Comparison of ENCODE assay signal across 20 cellular contexts in genomic region chr1:247669225-247669624, GRCh38. TPM values are rescaled to one million over a fixed set of nuclear protein-coding genes. Genes with fewer than 3 reads are reported as not detected.
A peak's percentile ranks its signal among the peaks of the same experiment; 100 is the strongest.
DNase-seq lines count a peak whose midpoint lies in the region; FAIRE-seq and TF ChIP-seq lines count a peak whose summit lies in the region.
"Had no signal": no experiment of that assay in that cellular context is flagged by ENCODE, and none has a peak within 500 bp of the region (broad histone marks: within the 10 kb centered on the region; RNA-seq: fewer than 3 reads in every experiment).

No MANE protein-coding gene starts in this region.

- H3K27ac ChIP-seq in esophagus muscularis mucosa (replicated peaks in 1 of 4) = no peak overlapping the region

- no peak for TF ChIP-seq POLR2A in esophagus muscularis mucosa (IDR thresholded peaks at IDR 0.05; ENCODE audit: low read depth)

- TF ChIP-seq EP300 in esophagus muscularis mucosa (IDR thresholded peaks at IDR 0.05) = no peak

- H3K36me3 ChIP-seq in esophagus muscularis mucosa = no peaks in the 10 kb centered on the region
- H3K36me3 ChIP-seq: BE2C had no signal

- no peaks in the 10 kb centered on the region for H3K4me1 ChIP-seq in esophagus muscularis mucosa
- H3K4me1 ChIP-seq: BE2C had no signal

- DNase-seq in D721Med (ENCODE audit: insufficient read length, low spot score) (no peak), RCC 7860 (ENCODE audit: low spot score) (no peak), frontal cortex (ENCODE audit: low spot score in 2 of 2) (no peak), esophagus muscularis mucosa (ENCODE audit: extremely low spot score) (no peak)
- DNase-seq in NK-92 treated with Interleukin-12 subunit alpha and Interleukin-12 subunit beta, amount 100 ng/mL, for 24 hours (lab: John Stamatoyannopoulos, UW) = no peak
- DNase-seq in activated CD4-positive, alpha-beta T cell treated with anti-CD3 and anti-CD28 coated beads for 4 hours = no peak
- DNase-seq: ACHN; BE2C; C1 segment of cervical spinal cord; CD4-positive, CD25-positive, alpha-beta regulatory T cell; CD8-positive, alpha-beta memory T cell; COR-L47; GDM1; GOT3; H7; HFFc6 had no signal

- TF ChIP-seq CTCF in D721Med (IDR thresholded peaks at IDR 0.05; ENCODE audit: insufficient read depth, missing control alignments) (no peak), esophagus muscularis mucosa (IDR thresholded peaks at IDR 0.05) (no peak)

- WGBS in esophagus muscularis mucosa = 58% methylated on average over 1 of the region's 1 CpG

- FAIRE-seq in D721Med (lab: Jason Lieb, UNC) = peak; percentile 81
- peak; percentile 52 for FAIRE-seq in RCC 7860 (lab: Jason Lieb, UNC)
- peak; percentile 68 for FAIRE-seq in frontal cortex (lab: Jason Lieb, UNC)
- FAIRE-seq: GM12892, GM18507, HTR-8/SVneo had no signal

- H3K27me3 ChIP-seq in esophagus muscularis mucosa = no peaks in the 10 kb centered on the region
- H3K27me3 ChIP-seq: BE2C had no signal

- no peak overlapping the region for H3K4me3 ChIP-seq in esophagus muscularis mucosa

- intact Hi-C loops in esophagus muscularis mucosa (cut with DNase I) = no loop called here

- H3K9me3 ChIP-seq in esophagus muscularis mucosa = peaks cover 0 to 7% (median 2%) of the 10 kb centered on the region in 4 donors
- H3K9me3 ChIP-seq: BE2C had no signal

RNA-seq across cellular contexts. Expression of gene OR13G1, which starts 10.3 kb away (rescaled TPM):
- total RNA-seq in frontal cortex (not detected), esophagus muscularis mucosa (not detected)
- total RNA-seq: A172; CD4-positive, CD25-positive, alpha-beta regulatory T cell; CD8-positive, alpha-beta memory T cell; H7; HFFc6 had no signal

RNA-seq across cellular contexts. Expression of gene OR6F1, which starts 47.2 kb away (rescaled TPM):
- total RNA-seq in frontal cortex = not detected
- total RNA-seq in esophagus muscularis mucosa = not detected
- total RNA-seq: A172; CD4-positive, CD25-positive, alpha-beta regulatory T cell; CD8-positive, alpha-beta memory T cell; H7; HFFc6 had no signal
